1 cellular context compared by ENCODE assay signal in the genomic region with DNA sequence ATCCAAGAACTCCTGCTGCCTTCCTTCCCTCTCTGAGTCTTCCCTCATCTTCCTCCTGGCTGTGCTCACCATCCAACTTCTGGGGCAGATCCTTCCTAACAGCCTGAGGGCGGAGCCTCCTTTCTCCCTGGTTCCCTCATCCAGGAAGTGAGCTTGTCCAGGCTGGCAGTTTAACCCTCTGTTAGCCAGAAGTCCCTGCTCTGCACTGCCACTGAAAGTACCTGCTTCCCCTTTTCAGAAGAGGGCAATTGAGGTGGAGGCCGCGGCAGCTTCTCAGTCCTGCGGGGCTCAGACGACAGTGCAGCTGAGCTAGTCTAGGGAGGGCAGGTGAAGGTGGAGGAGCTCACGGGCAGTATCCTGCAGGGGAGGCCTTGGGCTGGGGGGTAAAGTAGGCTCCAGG.
TF ChIP-seq lines count a peak whose summit lies in the region.

No MANE protein-coding gene starts in this region.

TF ChIP-seq in HCT116, 20 proteins besides CTCF, POLR2A, EP300 and RAD21 (continued from another document):
- TF ChIP-seq, protein P1, sequence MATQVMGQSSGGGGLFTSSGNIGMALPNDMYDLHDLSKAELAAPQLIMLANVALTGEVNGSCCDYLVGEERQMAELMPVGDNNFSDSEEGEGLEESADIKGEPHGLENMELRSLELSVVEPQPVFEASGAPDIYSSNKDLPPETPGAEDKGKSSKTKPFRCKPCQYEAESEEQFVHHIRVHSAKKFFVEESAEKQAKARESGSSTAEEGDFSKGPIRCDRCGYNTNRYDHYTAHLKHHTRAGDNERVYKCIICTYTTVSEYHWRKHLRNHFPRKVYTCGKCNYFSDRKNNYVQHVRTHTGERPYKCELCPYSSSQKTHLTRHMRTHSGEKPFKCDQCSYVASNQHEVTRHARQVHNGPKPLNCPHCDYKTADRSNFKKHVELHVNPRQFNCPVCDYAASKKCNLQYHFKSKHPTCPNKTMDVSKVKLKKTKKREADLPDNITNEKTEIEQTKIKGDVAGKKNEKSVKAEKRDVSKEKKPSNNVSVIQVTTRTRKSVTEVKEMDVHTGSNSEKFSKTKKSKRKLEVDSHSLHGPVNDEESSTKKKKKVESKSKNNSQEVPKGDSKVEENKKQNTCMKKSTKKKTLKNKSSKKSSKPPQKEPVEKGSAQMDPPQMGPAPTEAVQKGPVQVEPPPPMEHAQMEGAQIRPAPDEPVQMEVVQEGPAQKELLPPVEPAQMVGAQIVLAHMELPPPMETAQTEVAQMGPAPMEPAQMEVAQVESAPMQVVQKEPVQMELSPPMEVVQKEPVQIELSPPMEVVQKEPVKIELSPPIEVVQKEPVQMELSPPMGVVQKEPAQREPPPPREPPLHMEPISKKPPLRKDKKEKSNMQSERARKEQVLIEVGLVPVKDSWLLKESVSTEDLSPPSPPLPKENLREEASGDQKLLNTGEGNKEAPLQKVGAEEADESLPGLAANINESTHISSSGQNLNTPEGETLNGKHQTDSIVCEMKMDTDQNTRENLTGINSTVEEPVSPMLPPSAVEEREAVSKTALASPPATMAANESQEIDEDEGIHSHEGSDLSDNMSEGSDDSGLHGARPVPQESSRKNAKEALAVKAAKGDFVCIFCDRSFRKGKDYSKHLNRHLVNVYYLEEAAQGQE (IDR thresholded peaks at IDR 0.05; ENCODE audit: low read depth): no peak
